ENCODE assay signal across 12 cellular contexts in the genomic region with DNA sequence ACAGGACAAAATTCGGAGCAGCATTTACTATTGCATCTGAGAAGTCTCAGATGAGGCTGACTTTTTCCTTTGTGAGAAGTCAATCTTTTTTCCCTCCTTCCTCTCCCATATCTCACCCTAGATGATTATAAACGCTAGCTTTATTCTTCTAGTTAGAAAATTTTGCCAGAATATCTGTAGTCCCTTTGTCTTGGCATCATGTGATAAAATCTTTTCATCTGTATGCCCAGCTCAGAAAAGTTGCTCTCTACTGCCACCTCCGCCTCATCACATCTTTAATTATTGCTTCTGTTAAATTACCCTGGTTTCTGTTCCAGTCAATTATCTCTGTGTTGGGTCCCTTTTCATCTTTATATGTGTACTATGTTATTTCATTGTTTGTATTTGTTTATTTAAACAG.
DNase-seq lines count a peak whose midpoint lies in the region; TF ChIP-seq lines count a peak whose summit lies in the region.
"Had no signal": no experiment of that assay in that cellular context is flagged by ENCODE, and none has a peak within 500 bp of the region (broad histone marks: within the 10 kb centered on the region; RNA-seq: fewer than 3 reads in every experiment).

No MANE protein-coding gene starts in this region.

- H3K9me3 ChIP-seq in AG04450 (ENCODE audit: control insufficient read depth, insufficient read depth, low read length) (no peaks in the 10 kb centered on the region), HEK293 (ENCODE audit: control insufficient read depth, insufficient read depth, low read depth, low read length) (no peaks in the 10 kb centered on the region), ascending aorta (no peaks in the 10 kb centered on the region)
- H3K9me3 ChIP-seq: suprapubic skin had no signal

- CTCF ChIA-PET in AG04450 (lab: Charles Lee) (interaction anchor here (0.6 to 1.8 kb wide), 5 partner anchors 9 to 88 kb away, joined by 3 to 11 read pairs (median 3); no protein-coding TSS in a partner anchor), HEK293 (lab: Yijun Ruan, JAX) (interaction anchor here (0.7 to 2.0 kb wide), 7 partner anchors 8 to 548 kb away, joined by 3 to 8 read pairs (median 4); no protein-coding TSS in a partner anchor)

- no peaks in the 10 kb centered on the region for H3K27me3 ChIP-seq in AG04450 (ENCODE audit: control insufficient read depth, insufficient read depth, low read length)
- H3K27me3 ChIP-seq in ascending aorta, result no peaks in the 10 kb centered on the region
- H3K27me3 ChIP-seq: suprapubic skin had no signal

- in situ Hi-C loops in SK-MEL-5 (cut with HindIII; ENCODE audit: low pct_unique_long_range_greater_than_20kb, low sequenced_read_pairs), result no loop called here

- H3K4me1 ChIP-seq in HEK293 (ENCODE audit: control insufficient read depth, insufficient read depth, low read length), result peaks cover 3% of the 10 kb centered on the region; the same call in 1 of the 2 replicates
- no peaks in the 10 kb centered on the region for H3K4me1 ChIP-seq in ascending aorta
- H3K4me1 ChIP-seq: suprapubic skin had no signal

- POLR2A ChIA-PET in AG04450 (lab: Yijun Ruan, JAX) (no interaction called here), HEK293 (lab: Yijun Ruan, JAX) (no interaction called here)

- no peak overlapping the region for H3K4me3 ChIP-seq in AG04450 (ENCODE audit: low read depth, low read length)
- H3K4me3 ChIP-seq in HEK293 (ENCODE audit: low read depth, low read length), result no peak overlapping the region
- H3K4me3 ChIP-seq in ascending aorta, result no peak overlapping the region
- no peak overlapping the region for H3K4me3 ChIP-seq in coronary artery
- H3K4me3 ChIP-seq: suprapubic skin had no signal

- no peak overlapping the region for H3K27ac ChIP-seq in AG04450 (ENCODE audit: low read depth, low read length)
- no peak overlapping the region for H3K27ac ChIP-seq in HEK293 (ENCODE audit: extremely low read depth, low read depth, low read length)
- no peak overlapping the region for H3K27ac ChIP-seq in ascending aorta
- H3K27ac ChIP-seq in coronary artery, result no peak overlapping the region
- H3K27ac ChIP-seq: suprapubic skin had no signal

- H3K36me3 ChIP-seq in HEK293 (ENCODE audit: control insufficient read depth in 2 of 2, insufficient read depth in 1 of 2, low read length in 2 of 2) (no peaks in the 10 kb centered on the region), ascending aorta (no peaks in the 10 kb centered on the region)
- H3K36me3 ChIP-seq: suprapubic skin had no signal

- DNase-seq in AG04450 (ENCODE audit: low read depth, low spot score), result no peak
- peak; percentile 77 for DNase-seq in SK-MEL-5 (ENCODE audit: low read depth, low spot score)
- peak; percentile 82 for DNase-seq in foreskin melanocyte
- DNase-seq in GM19240 (ENCODE audit: insufficient read length, low spot score), result no peak
- no peak for DNase-seq in ascending aorta (ENCODE audit: low spot score in 2 of 2)
- DNase-seq in coronary artery (ENCODE audit: low spot score), result no peak
- DNase-seq in NCI-H1092 treated with DMSO at 0.1 percent for 48 hours (lab: John Stamatoyannopoulos, UW), result no peak
- DNase-seq: left colon; NCI-H146; stimulated activated CD4-positive, alpha-beta T cell treated with anti-CD3 and anti-CD28 coated beads, Interleukin-4, amount 100 ng/mL, for 4 hours had no signal

- TF ChIP-seq CTCF in AG04450 (IDR thresholded peaks at IDR 0.05; ENCODE audit: low read depth, low read length), result peak; percentile 43
- TF ChIP-seq CTCF in HEK293 (tag by site-specific recombination; IDR thresholded peaks at IDR 0.05), result 0 out of 2 replicates have a peak, but pooled peaks have one; percentile 13
- no peak for TF ChIP-seq CTCF in ascending aorta (IDR thresholded peaks at IDR 0.05)
- TF ChIP-seq CTCF in coronary artery (IDR thresholded peaks at IDR 0.05), result no peak

- intact Hi-C loops in ascending aorta (cut with DNase I), result no loop called here

TF ChIP-seq in HEK293, 187 proteins besides CTCF, POLR2A, EP300 and RAD21:
- TF ChIP-seq GLIS2 (tag by site-specific recombination; IDR thresholded peaks at IDR 0.05) (no peak), ZNF596 (tag by site-specific recombination; IDR thresholded peaks at IDR 0.05) (no peak), ZNF140 (tag by site-specific recombination; IDR thresholded peaks at IDR 0.05) (no peak), ZNF843 (tag by site-specific recombination; IDR thresholded peaks at IDR 0.05) (no peak)

Comparison
In these comparisons a context has a peak if more than half of its experiments do, and no peak if none do; other contexts are left out.
1. DNase-seq: peak in SK-MEL-5 (single experiment) and foreskin melanocyte (single experiment); none in AG04450 (single experiment), GM19240 (single experiment), ascending aorta (0 of 2), coronary artery (single experiment) and NCI-H1092 treated with DMSO at 0.1 percent for 48 hours (single experiment).
2. CTCF ChIP-seq: peak in AG04450 (single experiment) and HEK293 (single experiment); none in ascending aorta (0 of 3) and coronary artery (single experiment).